ENCODE assay signal across 23 cellular contexts in the genomic region with DNA sequence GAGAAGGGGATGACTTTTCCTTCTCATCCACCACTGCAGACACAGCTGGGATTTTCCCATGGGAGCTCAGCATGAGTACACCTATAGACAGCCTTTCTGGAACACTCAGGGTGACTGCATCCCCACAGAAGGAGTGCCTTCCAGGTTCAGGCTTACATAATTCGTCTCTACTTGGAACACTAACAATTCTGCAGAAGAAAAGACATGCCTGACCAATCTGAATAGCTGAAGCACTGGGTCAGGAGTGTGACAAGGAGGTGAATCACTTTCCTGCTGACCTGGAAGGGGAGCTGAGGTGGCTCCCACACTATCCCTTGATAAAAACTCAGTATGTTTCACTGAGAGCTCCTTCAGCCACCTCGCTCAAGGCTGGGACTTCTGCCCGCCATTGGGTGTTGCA.
DNase-seq lines count a peak whose midpoint lies in the region; ATAC-seq and TF ChIP-seq lines count a peak whose summit lies in the region.
"Had no signal": no experiment of that assay in that cellular context is flagged by ENCODE, and none has a peak within 500 bp of the region (broad histone marks: within the 10 kb centered on the region; RNA-seq: fewer than 3 reads in every experiment).

No MANE protein-coding gene starts in this region.

- intact Hi-C loops in posterior cingulate gyrus (cut with DNase I) = no loop called here
- intact Hi-C loops in Calu3 (cut with micrococcal nuclease; ENCODE audit: unreplicated experiment) = no loop called here

- H3K4me1 Mint-ChIP-seq in Calu3 (ENCODE audit: low read depth, unreplicated experiment) = no peaks in the 10 kb centered on the region
- H3K4me1 Mint-ChIP-seq: GM23338, IgD-negative memory B cell had no signal

- H3K9me3 Mint-ChIP-seq in Calu3 (ENCODE audit: low read depth, unreplicated experiment) = peaks cover 4% of the 10 kb centered on the region

- H3K4me1 ChIP-seq in RWPE2 (ENCODE audit: insufficient read depth, poor library complexity, severe bottlenecking) = no peaks in the 10 kb centered on the region
- H3K4me1 ChIP-seq: HAP-1 had no signal

- no peaks in the 10 kb centered on the region for H3K36me3 ChIP-seq in RWPE2 (ENCODE audit: low read depth)
- no peaks in the 10 kb centered on the region for H3K36me3 ChIP-seq in brain microvascular endothelial cell (replicated peaks)
- H3K36me3 ChIP-seq: HAP-1 had no signal

- BruUV-seq in Calu3 (replicated peaks; lab: Mats Ljungman, UMichigan) = no TSS peak

- CTCF ChIA-PET in Calu3 (lab: Charles Lee) = no interaction called here

- no peaks in the 10 kb centered on the region for H3K9me3 ChIP-seq in RWPE2 (ENCODE audit: severe bottlenecking)
- H3K9me3 ChIP-seq: HAP-1 had no signal

- H3K27ac ChIP-seq in RWPE2 (ENCODE audit: poor library complexity, severe bottlenecking) (no peak overlapping the region), brain microvascular endothelial cell (no peak overlapping the region)
- H3K27ac ChIP-seq: KMS-11 had no signal

- TF ChIP-seq CTCF in RWPE2 (IDR thresholded peaks at IDR 0.05; ENCODE audit: poor library complexity, severe bottlenecking) = no peak
- TF ChIP-seq CTCF in epithelial cell of proximal tubule (conservative IDR thresholded peaks at IDR 0.05; ENCODE audit: low read depth, low read length) = no peak
- TF ChIP-seq CTCF in Calu3 (IDR thresholded peaks at IDR 0.05; ENCODE audit: unreplicated experiment) = no peak
- no peak for TF ChIP-seq CTCF in brain microvascular endothelial cell (IDR thresholded peaks at IDR 0.05; ENCODE audit: low read depth, low read length, missing control alignments)

- H3K36me3 Mint-ChIP-seq in Calu3 (ENCODE audit: insufficient read depth, unreplicated experiment) = no peaks in the 10 kb centered on the region

- in situ Hi-C loops in brain microvascular endothelial cell (cut with HindIII; ENCODE audit: low pct_ligation_motif_present, low sequenced_read_pairs) = no loop called here

- H3K27me3 Mint-ChIP-seq in Calu3 (ENCODE audit: unreplicated experiment) = no peaks in the 10 kb centered on the region
- H3K27me3 Mint-ChIP-seq: IgD-negative memory B cell had no signal

- H3K27ac Mint-ChIP-seq in Calu3 (ENCODE audit: unreplicated experiment) = no peak overlapping the region
- H3K27ac Mint-ChIP-seq: GM23338, HFFc6, IgD-negative memory B cell had no signal

- peak; percentile 68 for ATAC-seq in RWPE2 (ENCODE audit: low read depth)
- ATAC-seq: GM23338, PC-3 had no signal

- no peaks in the 10 kb centered on the region for H3K27me3 ChIP-seq in RWPE2 (ENCODE audit: insufficient read depth, poor library complexity, severe bottlenecking)
- no peaks in the 10 kb centered on the region for H3K27me3 ChIP-seq in brain microvascular endothelial cell (replicated peaks)

- H3K4me3 ChIP-seq in RWPE2 (ENCODE audit: severe bottlenecking) (no peak overlapping the region), epithelial cell of proximal tubule (ENCODE audit: low read depth, low read length) (no peak overlapping the region), brain microvascular endothelial cell (ENCODE audit: low read depth, low read length) (no peak overlapping the region)
- H3K4me3 ChIP-seq: GM23338, HAP-1 had no signal

- no peak overlapping the region for H3K4me3 Mint-ChIP-seq in Calu3 (ENCODE audit: low read depth, unreplicated experiment)
- H3K4me3 Mint-ChIP-seq: GM23338, HFFc6, IgD-negative memory B cell had no signal

- DNase-seq in HT1080 (ENCODE audit: low read depth) = peak; percentile 76
- no peak for DNase-seq in RWPE2 (ENCODE audit: low spot score)
- DNase-seq in epithelial cell of proximal tubule (ENCODE audit: low read depth) = peak; percentile 95
- DNase-seq in renal cortical epithelial cell (ENCODE audit: low read depth) = peak; percentile 92
- DNase-seq in posterior cingulate gyrus = no peak
- no peak for DNase-seq in Calu3
- DNase-seq in brain microvascular endothelial cell = no peak
- DNase-seq: HFFc6; NCI-H1105 treated with DMSO at 0.1 percent for 48 hours; NCI-H146; NCI-H1930; NCI-H2107; NCI-H446; NCI-H524 treated with DMSO at 0.1 percent for 48 hours; NK-92 treated with Interleukin-12 subunit alpha and Interleukin-12 subunit beta, amount 100 ng/mL, for 24 hours; PC-3; RPMI8226; SHP77; T-helper 1 cell had no signal

Comparison
In these comparisons a context has a peak if more than half of its experiments do, and no peak if none do; other contexts are left out.
1. DNase-seq: peak in HT1080 (single experiment), epithelial cell of proximal tubule (single experiment) and renal cortical epithelial cell (single experiment); none in RWPE2 (single experiment), posterior cingulate gyrus (0 of 10), Calu3 (single experiment) and brain microvascular endothelial cell (single experiment).